33 cellular contexts compared by ENCODE assay signal in the genomic region with DNA sequence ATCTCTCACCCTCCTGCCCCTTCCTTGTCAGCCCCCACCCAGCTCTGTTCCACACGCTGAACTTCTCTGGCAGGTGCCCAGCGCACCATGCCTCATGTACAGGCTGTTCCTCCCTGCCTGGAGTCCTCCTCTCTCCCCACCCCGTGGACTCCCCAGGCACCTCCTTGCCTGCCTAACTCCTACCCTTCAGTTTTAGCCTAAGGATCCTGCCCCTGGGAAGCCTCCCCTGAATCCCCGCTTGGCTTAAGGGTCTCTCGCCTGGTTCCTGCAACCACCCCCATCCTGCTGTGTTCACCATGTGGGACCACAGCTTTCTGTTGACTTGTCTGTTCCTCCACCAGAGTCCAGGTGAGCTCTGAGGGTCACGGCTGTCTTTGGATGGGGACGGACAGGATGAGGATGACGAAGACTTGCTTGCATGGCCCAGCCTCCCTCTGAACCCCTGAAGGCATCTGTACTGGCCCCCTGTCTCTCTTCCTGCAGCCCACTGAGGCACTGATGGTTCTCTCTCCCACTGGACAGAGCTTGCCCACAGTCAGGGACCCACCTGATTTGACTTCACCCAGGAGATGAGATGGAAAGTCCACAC.
"Had no signal": no experiment of that assay in that cellular context is flagged by ENCODE, and none has a peak within 500 bp of the region (broad histone marks: within the 10 kb centered on the region; RNA-seq: fewer than 3 reads in every experiment).

No MANE protein-coding gene starts in this region.

- H3K4me3 ChIP-seq: ascending aorta, breast epithelium, cardiac muscle cell, colonic mucosa, dorsolateral prefrontal cortex, esophagus muscularis mucosa, gastrocnemius medialis, heart right ventricle had no signal

- H3K4me1 ChIP-seq: ascending aorta, breast epithelium, colonic mucosa, esophagus muscularis mucosa, foreskin keratinocyte, gastrocnemius medialis, heart right ventricle had no signal

- H3K27me3 ChIP-seq: ascending aorta, cardiac muscle cell, colonic mucosa, foreskin keratinocyte had no signal

- H3K9me3 ChIP-seq: ascending aorta, breast epithelium, colonic mucosa, esophagus muscularis mucosa, gastrocnemius medialis, heart right ventricle had no signal

- H3K4me3 Mint-ChIP-seq: activated CD4-positive, alpha-beta memory T cell treated with anti-CD3 and anti-CD28 coated beads for 36 hours; activated CD4-positive, alpha-beta T cell treated with anti-CD3 and anti-CD28 coated beads for 36 hours; activated CD4-positive, alpha-beta T cell treated with anti-CD3 and anti-CD28 coated beads, Interleukin-2, amount 10 ng/mL, durations not matched to agents 24 days and 14 days; activated CD8-positive, alpha-beta memory T cell treated with anti-CD3 and anti-CD28 coated beads, Interleukin-2, amount 10 ng/mL, durations not matched to agents 7 days and 5 days; activated CD8-positive, alpha-beta T cell treated with anti-CD3 and anti-CD28 coated beads, Interleukin-2, amount 10 ng/mL, durations not matched to agents 7 days and 5 days; activated naive CD4-positive, alpha-beta T cell treated with anti-CD3 and anti-CD28 coated beads, Interleukin-2, amount 10 ng/mL, durations not matched to agents 7 days and 5 days; activated naive CD8-positive, alpha-beta T cell treated with anti-CD3 and anti-CD28 coated beads, Interleukin-2, amount 10 ng/mL, durations not matched to agents 7 days and 5 days; activated T-cell treated with anti-CD3 and anti-CD28 coated beads, Interleukin-2, amount 50 U/mL, for 72 hours; dendritic cell treated with granulocyte-macrophage colony-stimulating factor and Interleukin-4, amounts not matched to agents 40 ng/mL and 50 ng/mL, for 4 days; endodermal cell had no signal

- H3K27me3 Mint-ChIP-seq: activated CD4-positive, alpha-beta T cell treated with anti-CD3 and anti-CD28 coated beads, Interleukin-2, amount 10 ng/mL, durations not matched to agents 24 days and 14 days; activated naive CD8-positive, alpha-beta T cell treated with anti-CD3 and anti-CD28 coated beads, Interleukin-2, amount 10 ng/mL, durations not matched to agents 7 days and 5 days; dendritic cell treated with granulocyte-macrophage colony-stimulating factor and Interleukin-4, amounts not matched to agents 40 ng/mL and 50 ng/mL, for 4 days had no signal

- H3K36me3 ChIP-seq: ascending aorta, breast epithelium, cardiac muscle cell, colonic mucosa, esophagus muscularis mucosa, gastrocnemius medialis, heart right ventricle had no signal

- H3K36me3 Mint-ChIP-seq: activated CD4-positive, alpha-beta memory T cell treated with anti-CD3 and anti-CD28 coated beads for 36 hours; activated CD8-positive, alpha-beta memory T cell treated with anti-CD3 and anti-CD28 coated beads, Interleukin-2, amount 10 ng/mL, durations not matched to agents 7 days and 5 days; activated naive CD4-positive, alpha-beta T cell treated with anti-CD3 and anti-CD28 coated beads, Interleukin-2, amount 10 ng/mL, durations not matched to agents 7 days and 5 days; activated naive CD4-positive, alpha-beta T cell treated with anti-CD3 and anti-CD28 coated beads, Interleukin-2, amount 50 U/mL, for 72 hours; activated naive CD8-positive, alpha-beta T cell treated with anti-CD3 and anti-CD28 coated beads, Interleukin-2, amount 10 ng/mL, durations not matched to agents 7 days and 5 days; brain had no signal

- H3K4me1 Mint-ChIP-seq: activated CD4-positive, alpha-beta T cell treated with anti-CD3 and anti-CD28 coated beads for 36 hours; activated CD4-positive, alpha-beta T cell treated with anti-CD3 and anti-CD28 coated beads, Interleukin-2, amount 10 ng/mL, durations not matched to agents 24 days and 14 days; activated CD8-positive, alpha-beta memory T cell treated with anti-CD3 and anti-CD28 coated beads, Interleukin-2, amount 10 ng/mL, durations not matched to agents 7 days and 5 days; activated naive CD4-positive, alpha-beta T cell treated with anti-CD3 and anti-CD28 coated beads, Interleukin-2, amount 10 ng/mL, durations not matched to agents 7 days and 5 days; activated naive CD8-positive, alpha-beta T cell treated with anti-CD3 and anti-CD28 coated beads, Interleukin-2, amount 10 ng/mL, durations not matched to agents 7 days and 5 days; endodermal cell had no signal

- H3K9me3 Mint-ChIP-seq: activated CD4-positive, alpha-beta memory T cell treated with anti-CD3 and anti-CD28 coated beads for 36 hours; activated CD4-positive, alpha-beta T cell treated with anti-CD3 and anti-CD28 coated beads, Interleukin-2, amount 10 ng/mL, durations not matched to agents 24 days and 14 days; activated naive CD4-positive, alpha-beta T cell treated with anti-CD3 and anti-CD28 coated beads, Interleukin-2, amount 10 ng/mL, durations not matched to agents 7 days and 5 days; activated naive CD4-positive, alpha-beta T cell treated with anti-CD3 and anti-CD28 coated beads, Interleukin-2, amount 50 U/mL, for 72 hours; activated naive CD8-positive, alpha-beta T cell treated with anti-CD3 and anti-CD28 coated beads, Interleukin-2, amount 10 ng/mL, durations not matched to agents 7 days and 5 days; activated T-cell treated with anti-CD3 and anti-CD28 coated beads, Interleukin-2, amount 50 U/mL, for 72 hours; dendritic cell treated with granulocyte-macrophage colony-stimulating factor and Interleukin-4, amounts not matched to agents 40 ng/mL and 50 ng/mL, for 4 days; endodermal cell had no signal

- H3K27ac Mint-ChIP-seq: activated CD4-positive, alpha-beta memory T cell treated with anti-CD3 and anti-CD28 coated beads for 36 hours; activated CD4-positive, alpha-beta T cell treated with anti-CD3 and anti-CD28 coated beads for 36 hours; activated CD4-positive, alpha-beta T cell treated with anti-CD3 and anti-CD28 coated beads, Interleukin-2, amount 10 ng/mL, durations not matched to agents 24 days and 14 days; activated CD8-positive, alpha-beta memory T cell treated with anti-CD3 and anti-CD28 coated beads, Interleukin-2, amount 10 ng/mL, durations not matched to agents 7 days and 5 days; activated CD8-positive, alpha-beta T cell treated with anti-CD3 and anti-CD28 coated beads, Interleukin-2, amount 10 ng/mL, durations not matched to agents 7 days and 5 days; activated naive CD4-positive, alpha-beta T cell treated with anti-CD3 and anti-CD28 coated beads, Interleukin-2, amount 10 ng/mL, durations not matched to agents 7 days and 5 days; activated naive CD8-positive, alpha-beta T cell treated with anti-CD3 and anti-CD28 coated beads, Interleukin-2, amount 10 ng/mL, durations not matched to agents 7 days and 5 days; activated T-cell treated with anti-CD3 and anti-CD28 coated beads, Interleukin-2, amount 50 U/mL, for 72 hours; brain; dendritic cell treated with granulocyte-macrophage colony-stimulating factor and Interleukin-4, amounts not matched to agents 40 ng/mL and 50 ng/mL, for 4 days; endodermal cell had no signal

- DNase-seq: activated CD4-positive, alpha-beta memory T cell treated with anti-CD3 and anti-CD28 coated beads for 36 hours; activated CD4-positive, alpha-beta T cell treated with anti-CD3 and anti-CD28 coated beads for 36 hours; activated CD4-positive, alpha-beta T cell treated with anti-CD3 and anti-CD28 coated beads, Interleukin-2, amount 10 ng/mL, durations not matched to agents 24 days and 14 days; activated CD4-positive, CD25-positive, alpha-beta regulatory T cell; activated CD4-positive, CD25-positive, alpha-beta regulatory T cell treated with anti-CD3 and anti-CD28 coated beads, Interleukin-2, amount 50 U/mL, for 72 hours; activated CD8-positive, alpha-beta memory T cell treated with anti-CD3 and anti-CD28 coated beads, Interleukin-2, amount 10 ng/mL, durations not matched to agents 7 days and 5 days; activated CD8-positive, alpha-beta memory T cell treated with anti-CD3 and anti-CD28 coated beads, Interleukin-2, amount 50 U/mL, for 4 hours; activated CD8-positive, alpha-beta T cell treated with anti-CD3 and anti-CD28 coated beads, Interleukin-2, amount 10 ng/mL, durations not matched to agents 7 days and 5 days; activated gamma-delta T cell; activated naive CD4-positive, alpha-beta T cell; activated naive CD4-positive, alpha-beta T cell treated with anti-CD3 and anti-CD28 coated beads, Interleukin-2, amount 10 ng/mL, durations not matched to agents 7 days and 5 days; activated naive CD8-positive, alpha-beta T cell treated with anti-CD3 and anti-CD28 coated beads, Interleukin-2, amount 10 ng/mL, durations not matched to agents 7 days and 5 days; activated T-cell treated with anti-CD3 and anti-CD28 coated beads, Interleukin-2, amount 50 U/mL, for 1 hour; activated T-cell treated with anti-CD3 and anti-CD28 coated beads, Interleukin-2, amount 50 U/mL, for 72 hours; central memory CD4-positive, alpha-beta T cell; cerebellar nuclear complex; colonic mucosa; effector memory CD4-positive, alpha-beta T cell; endodermal cell; erythroblast; foreskin keratinocyte; gastrocnemius medialis; glutamatergic neuron; heart right ventricle; T-helper 2 cell had no signal

- H3K27ac ChIP-seq: ascending aorta, breast epithelium, cardiac muscle cell, colonic mucosa, dorsolateral prefrontal cortex, esophagus muscularis mucosa, foreskin keratinocyte, gastrocnemius medialis, heart right ventricle had no signal

- ATAC-seq: activated CD4-positive, alpha-beta T cell treated with anti-CD3 and anti-CD28 coated beads for 36 hours; activated CD8-positive, alpha-beta memory T cell treated with anti-CD3 and anti-CD28 coated beads, Interleukin-2, amount 10 ng/mL, durations not matched to agents 7 days and 5 days; activated CD8-positive, alpha-beta T cell treated with anti-CD3 and anti-CD28 coated beads, Interleukin-2, amount 10 ng/mL, durations not matched to agents 7 days and 5 days; activated T-cell treated with anti-CD3 and anti-CD28 coated beads, Interleukin-2, amount 50 U/mL, for 72 hours; foreskin keratinocyte; gastrocnemius medialis had no signal
